8 cellular contexts compared by ENCODE assay signal in genomic region chr10:70672165-70672992, GRCh38. TPM values are rescaled to one million over a fixed set of nuclear protein-coding genes. Genes with fewer than 3 reads are reported as not detected.
DNase-seq lines count a peak whose midpoint lies in the region; ATAC-seq lines count a peak whose summit lies in the region.

ADAMTS14 (plus strand) TSS chr10:70672506; CDS start chr10:70672803, 297 bp downstream.

- no peak within 1 kb of the TSS for H3K27ac ChIP-seq in right cardiac atrium (ENCODE audit: low read length)

- H3K4me1 ChIP-seq in right cardiac atrium (ENCODE audit: control insufficient read depth, insufficient read depth, low read length) = peaks cover 6% of the 10 kb centered on the region

- peak within 1 kb of the TSS; percentile 60 for H3K4me3 Mint-ChIP-seq in activated naive CD8-positive, alpha-beta T cell treated with anti-CD3 and anti-CD28 coated beads, Interleukin-2, amount 50 U/mL, for 24 hours

- 1% methylated on average over 99 of the region's 99 CpGs for WGBS in right cardiac atrium

- peaks cover 11% of the 10 kb centered on the region for H3K4me1 Mint-ChIP-seq in activated naive CD8-positive, alpha-beta T cell treated with anti-CD3 and anti-CD28 coated beads, Interleukin-2, amount 50 U/mL, for 24 hours

- H3K9me3 Mint-ChIP-seq in activated naive CD8-positive, alpha-beta T cell treated with anti-CD3 and anti-CD28 coated beads, Interleukin-2, amount 50 U/mL, for 24 hours = peaks cover 4% of the 10 kb centered on the region

- H3K27me3 ChIP-seq in right cardiac atrium (ENCODE audit: control insufficient read depth, insufficient read depth) = no peaks in the 10 kb centered on the region

- intact Hi-C loops in right cardiac atrium (cut with DNase I) (loop anchor here in 1 of 4 donors (10.0 kb wide), 1 partner anchor 98 kb away; no protein-coding TSS in a partner anchor), posterior vena cava (cut with DNase I) (no loop called here)

- H3K9me3 ChIP-seq in right cardiac atrium (ENCODE audit: control insufficient read depth, low read length) = no peaks in the 10 kb centered on the region

- peak; percentile 53 for ATAC-seq in activated naive CD8-positive, alpha-beta T cell treated with anti-CD3 and anti-CD28 coated beads, Interleukin-2, amount 50 U/mL, for 24 hours
- ATAC-seq in right cardiac atrium (peak; percentile 40 to 59), HG02623 (IDR thresholded peaks at IDR 0.05; ENCODE audit: unreplicated experiment) (no peak), GM21526 (IDR thresholded peaks at IDR 0.05; ENCODE audit: low FRiP score, unreplicated experiment) (no peak)

- H3K27me3 Mint-ChIP-seq in activated naive CD8-positive, alpha-beta T cell treated with anti-CD3 and anti-CD28 coated beads, Interleukin-2, amount 50 U/mL, for 24 hours = peaks cover 45% of the 10 kb centered on the region

- H3K36me3 Mint-ChIP-seq in activated naive CD8-positive, alpha-beta T cell treated with anti-CD3 and anti-CD28 coated beads, Interleukin-2, amount 50 U/mL, for 24 hours (ENCODE audit: low read depth) = no peaks in the 10 kb centered on the region

- H3K27ac Mint-ChIP-seq in activated naive CD8-positive, alpha-beta T cell treated with anti-CD3 and anti-CD28 coated beads, Interleukin-2, amount 50 U/mL, for 24 hours = no peak within 1 kb of the TSS

- peak within 1 kb of the TSS; percentile 53 for H3K4me3 ChIP-seq in right cardiac atrium (ENCODE audit: low read length)

- DNase-seq in EL = peak; percentile 60
- peak; percentile 44 for DNase-seq in MV-4-11 (lab: John Stamatoyannopoulos, UW)
- DNase-seq in activated naive CD8-positive, alpha-beta T cell treated with anti-CD3 and anti-CD28 coated beads, Interleukin-2, amount 50 U/mL, for 24 hours = peak; percentile 23
- DNase-seq in right cardiac atrium = peak; percentile 54 to 83 (median 81)
- DNase-seq in posterior vena cava (ENCODE audit: low spot score) = peak; percentile 81
- no peak for DNase-seq in germinal center (ENCODE audit: low spot score)

RNA-seq across cellular contexts. Expression of gene ADAMTS14, which starts in this region (rescaled TPM):
- under 1 TPM; 0.03 to 0.36 (median 0.19) TPM for total RNA-seq in right cardiac atrium
- polyA plus RNA-seq in right cardiac atrium = 0.14 TPM
- total RNA-seq in posterior vena cava = 1 to 10 TPM in 1 of 2 donors, under 1 TPM in 1; 0.19 to 1.0 TPM

Comparison
In these comparisons a context has a peak if more than half of its experiments do, and no peak if none do; other contexts are left out.
1. Peak in DNase-seq, ATAC-seq and H3K4me3 ChIP-seq in right cardiac atrium; RNA of the gene not detected or under 1 TPM.